ENCODE assay signal across 12 cellular contexts in genomic region chr1:12172042-12172851, GRCh38. TPM values are rescaled to one million over a fixed set of nuclear protein-coding genes. Genes with fewer than 3 reads are reported as not detected.
DNase-seq lines count a peak whose midpoint lies in the region; ATAC-seq and TF ChIP-seq lines count a peak whose summit lies in the region.
"Had no signal": no experiment of that assay in that cellular context is flagged by ENCODE, and none has a peak within 500 bp of the region (broad histone marks: within the 10 kb centered on the region; RNA-seq: fewer than 3 reads in every experiment).

No MANE protein-coding gene starts in this region.

- no peaks in the 10 kb centered on the region for H3K9me3 ChIP-seq in heart left ventricle
- no peaks in the 10 kb centered on the region for H3K9me3 ChIP-seq in muscle layer of colon (ENCODE audit: low read length)
- no peaks in the 10 kb centered on the region for H3K9me3 ChIP-seq in upper lobe of left lung
- no peaks in the 10 kb centered on the region for H3K9me3 ChIP-seq in hepatocyte (ENCODE audit: low read depth)
- H3K9me3 ChIP-seq: mucosa of descending colon had no signal

- H3K9me2 ChIP-seq in hepatocyte (replicated peaks; ENCODE audit: insufficient read depth): no peaks in the 10 kb centered on the region

- no peak for TF ChIP-seq EP300 in upper lobe of left lung (IDR thresholded peaks at IDR 0.05)

- intact Hi-C loops in heart left ventricle (cut with DNase I): no loop called here
- intact Hi-C loops in left cardiac atrium (cut with DNase I): no loop called here

- H3K36me3 ChIP-seq in heart left ventricle (peaks cover 0 to 29% (median 0%) of the 10 kb centered on the region in 9 donors), muscle layer of colon (ENCODE audit: insufficient read depth, low read length) (no peaks in the 10 kb centered on the region), upper lobe of left lung (no peaks in the 10 kb centered on the region), hepatocyte (replicated peaks; ENCODE audit: insufficient read depth, low read depth) (no peaks in the 10 kb centered on the region)

- H3K4me3 ChIP-seq in heart left ventricle (peak overlapping the region in 1 of 12 donors; percentile 32), muscle layer of colon (ENCODE audit: low read depth in 1 of 2, low read length in 2 of 2) (no peak overlapping the region), upper lobe of left lung (no peak overlapping the region), hepatocyte (no peak overlapping the region)
- H3K4me3 ChIP-seq: mucosa of descending colon had no signal

- H3K27ac ChIP-seq in heart left ventricle (peak overlapping the region in 11 of 12 donors; percentile 45 to 96 (median 76)), muscle layer of colon (ENCODE audit: low read depth, low read length) (peak overlapping the region; percentile 17), upper lobe of left lung (peak overlapping the region; percentile 74 to 97 (median 95)), hepatocyte (no peak overlapping the region)

- TF ChIP-seq CTCF in heart left ventricle (IDR thresholded peaks at IDR 0.05) (no peak), upper lobe of left lung (IDR thresholded peaks at IDR 0.05) (no peak), hepatocyte (IDR thresholded peaks at IDR 0.05; ENCODE audit: poor library complexity) (no peak)

- H3K9me3 Mint-ChIP-seq in activated naive CD4-positive, alpha-beta T cell treated with anti-CD3 and anti-CD28 coated beads, Interleukin-2, amount 50 U/mL, for 72 hours: peaks cover 4 to 5% of the 10 kb centered on the region in 2 donors

- no peak overlapping the region for H3K9ac ChIP-seq in muscle layer of colon (ENCODE audit: low read length)

- peaks cover 23 to 65% of the 10 kb centered on the region in 2 donors for H3K36me3 Mint-ChIP-seq in activated naive CD4-positive, alpha-beta T cell treated with anti-CD3 and anti-CD28 coated beads, Interleukin-2, amount 50 U/mL, for 72 hours

- H3K4me2 ChIP-seq in hepatocyte: no peak overlapping the region

- H3K27me3 ChIP-seq in heart left ventricle (peaks cover 0 to under 1% (median 0%) of the 10 kb centered on the region in 9 donors), muscle layer of colon (ENCODE audit: control insufficient read depth in 1 of 2, insufficient read depth in 2 of 2, low read length in 2 of 2) (peaks cover 0 to 5% of the 10 kb centered on the region in 2 donors), upper lobe of left lung (no peaks in the 10 kb centered on the region), hepatocyte (peaks cover 7% of the 10 kb centered on the region)

- DNase-seq in heart left ventricle (no peak), left cardiac atrium (no peak), upper lobe of left lung (peak in 1 of 2 donors; percentile 75), hepatocyte (ENCODE audit: low spot score) (no peak)
- DNase-seq in activated naive CD4-positive, alpha-beta T cell treated with anti-CD3 and anti-CD28 coated beads, Interleukin-2, amount 50 U/mL, for 72 hours (ENCODE audit: low spot score in 2 of 2): peak in 1 of 2 donors; percentile 78
- DNase-seq: glutamatergic neuron, NCI-H2081 had no signal

- no peak for ATAC-seq in heart left ventricle
- no peak for ATAC-seq in left cardiac atrium
- ATAC-seq in activated naive CD4-positive, alpha-beta T cell treated with anti-CD3 and anti-CD28 coated beads, Interleukin-2, amount 50 U/mL, for 72 hours: peak in 1 of 2 donors; percentile 54
- ATAC-seq in upper lobe of left lung (ENCODE audit: low FRiP score in 2 of 2): no peak
- no peak for ATAC-seq in HG02973 (IDR thresholded peaks at IDR 0.05; ENCODE audit: unreplicated experiment)
- ATAC-seq in GM21447 (IDR thresholded peaks at IDR 0.05; ENCODE audit: unreplicated experiment): no peak
- ATAC-seq: mucosa of descending colon, Panc1 had no signal

- TF ChIP-seq POLR2A in heart left ventricle (IDR thresholded peaks at IDR 0.05) (no peak), upper lobe of left lung (IDR thresholded peaks at IDR 0.05) (no peak)

- H3K79me2 ChIP-seq in hepatocyte: no peaks in the 10 kb centered on the region

- H2AFZ ChIP-seq in hepatocyte: no peak overlapping the region

- no peaks in the 10 kb centered on the region for H4K20me1 ChIP-seq in hepatocyte (ENCODE audit: insufficient read depth, poor library complexity, severe bottlenecking)

- H3K4me1 ChIP-seq in heart left ventricle: peaks cover 8 to 90% (median 63%) of the 10 kb centered on the region in 12 donors
- H3K4me1 ChIP-seq in muscle layer of colon (ENCODE audit: insufficient read depth, low read length): peaks cover 24% of the 10 kb centered on the region
- H3K4me1 ChIP-seq in upper lobe of left lung: peaks cover 72 to 91% (median 88%) of the 10 kb centered on the region in 4 donors
- peaks cover under 1% of the 10 kb centered on the region for H3K4me1 ChIP-seq in hepatocyte (ENCODE audit: insufficient read depth)

- 81 to 87% (median 86%) methylated on average over 13 to 14 of the region's 14 CpGs for WGBS in heart left ventricle, 4 donors
- WGBS in upper lobe of left lung, 2 donors: 69 to 73% methylated on average over 12 to 14 of the region's 14 CpGs
- 89% methylated on average over 14 of the region's 14 CpGs for WGBS in hepatocyte (ENCODE audit: low lambda C conversion rate, missing lambda C conversion rate)

- peak overlapping the region; percentile 4 to 99 for H3K27ac Mint-ChIP-seq in activated naive CD4-positive, alpha-beta T cell treated with anti-CD3 and anti-CD28 coated beads, Interleukin-2, amount 50 U/mL, for 72 hours

RNA-seq across cellular contexts. Expression of gene TNFRSF1B, which starts 5.5 kb away (rescaled TPM):
- total RNA-seq in heart left ventricle (10 to 100 TPM; 11.2 to 71.0 (median 16.6) TPM), left cardiac atrium (10 to 100 TPM; 28.3 to 28.5 TPM), upper lobe of left lung (100 to 1,000 TPM in 1 of 6 donors, 10 to 100 TPM in 5; 28.3 to 113 (median 58.5) TPM), hepatocyte (4.1 and 13.4 TPM in 2 replicates)
- polyA plus RNA-seq in heart left ventricle (10 to 100 TPM in 1 of 2 donors, 1 to 10 TPM in 1; 8.6 to 14.9 TPM), hepatocyte (3.0 and 4.3 TPM in 2 replicates)
- total RNA-seq in activated naive CD4-positive, alpha-beta T cell treated with anti-CD3 and anti-CD28 coated beads, Interleukin-2, amount 50 U/mL, for 72 hours: 100 to 1,000 TPM in 1 of 2 donors, 10 to 100 TPM in 1; 98.1 to 143 TPM

RNA-seq across cellular contexts. Expression of gene VPS13D, which starts 57.6 kb away (rescaled TPM):
- total RNA-seq in heart left ventricle (100 to 1,000 TPM in 4 of 9 donors, 10 to 100 TPM in 5; 74.3 to 301 (median 95.8) TPM), left cardiac atrium (10 to 100 TPM; 43.1 to 50.6 TPM), upper lobe of left lung (100 to 1,000 TPM in 2 of 6 donors, 10 to 100 TPM in 4; 54.9 to 181 (median 87.9) TPM), hepatocyte (32.2 and 32.8 TPM in 2 replicates)
- polyA plus RNA-seq in heart left ventricle (10 to 100 TPM; 32.1 to 84.8 TPM), hepatocyte (7.3 and 10.7 TPM in 2 replicates)
- 10 to 100 TPM; 31.2 to 40.7 TPM for total RNA-seq in activated naive CD4-positive, alpha-beta T cell treated with anti-CD3 and anti-CD28 coated beads, Interleukin-2, amount 50 U/mL, for 72 hours
